1 cellular context compared by ENCODE assay signal in the genomic region with DNA sequence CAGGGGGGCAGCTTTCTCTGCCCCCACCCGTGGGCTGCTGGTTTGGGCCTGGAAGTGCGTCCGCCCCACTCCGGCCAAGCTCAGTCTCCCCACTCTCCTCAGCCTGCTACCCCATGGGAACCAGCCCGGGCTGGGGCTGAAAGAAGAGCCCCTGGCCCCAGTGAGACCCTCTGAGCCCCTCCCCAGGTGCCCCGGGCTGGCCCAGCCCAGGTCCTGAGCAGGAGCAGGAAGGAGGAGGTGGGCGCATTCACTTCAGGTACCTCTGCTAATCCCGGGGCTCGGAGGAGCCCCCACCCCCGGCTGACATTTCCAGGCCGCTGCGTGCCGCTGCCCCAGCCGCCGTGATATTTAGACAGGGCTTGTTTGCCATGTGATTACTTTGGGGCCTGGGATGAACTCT.
TF ChIP-seq lines count a peak whose summit lies in the region.

No MANE protein-coding gene starts in this region.

TF ChIP-seq in HCT116, 20 proteins besides CTCF, POLR2A, EP300 and RAD21 (continued from another document):
- TF ChIP-seq SRF (IDR thresholded peaks at IDR 0.05; ENCODE audit: low read depth) (no peak), SP1 (IDR thresholded peaks at IDR 0.05; ENCODE audit: low read depth) (no peak), ELF1 (IDR thresholded peaks at IDR 0.05; ENCODE audit: borderline replicate concordance, low read depth) (no peak), ZFX (IDR thresholded peaks at IDR 0.05) (no peak), SIN3A (IDR thresholded peaks at IDR 0.05; ENCODE audit: low read depth) (no peak)
- TF ChIP-seq, protein P1, sequence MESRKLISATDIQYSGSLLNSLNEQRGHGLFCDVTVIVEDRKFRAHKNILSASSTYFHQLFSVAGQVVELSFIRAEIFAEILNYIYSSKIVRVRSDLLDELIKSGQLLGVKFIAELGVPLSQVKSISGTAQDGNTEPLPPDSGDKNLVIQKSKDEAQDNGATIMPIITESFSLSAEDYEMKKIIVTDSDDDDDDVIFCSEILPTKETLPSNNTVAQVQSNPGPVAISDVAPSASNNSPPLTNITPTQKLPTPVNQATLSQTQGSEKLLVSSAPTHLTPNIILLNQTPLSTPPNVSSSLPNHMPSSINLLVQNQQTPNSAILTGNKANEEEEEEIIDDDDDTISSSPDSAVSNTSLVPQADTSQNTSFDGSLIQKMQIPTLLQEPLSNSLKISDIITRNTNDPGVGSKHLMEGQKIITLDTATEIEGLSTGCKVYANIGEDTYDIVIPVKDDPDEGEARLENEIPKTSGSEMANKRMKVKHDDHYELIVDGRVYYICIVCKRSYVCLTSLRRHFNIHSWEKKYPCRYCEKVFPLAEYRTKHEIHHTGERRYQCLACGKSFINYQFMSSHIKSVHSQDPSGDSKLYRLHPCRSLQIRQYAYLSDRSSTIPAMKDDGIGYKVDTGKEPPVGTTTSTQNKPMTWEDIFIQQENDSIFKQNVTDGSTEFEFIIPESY (IDR thresholded peaks at IDR 0.05; ENCODE audit: extremely low read depth, insufficient replicate concordance, low read length) = no peak
- TF ChIP-seq, protein P2, sequence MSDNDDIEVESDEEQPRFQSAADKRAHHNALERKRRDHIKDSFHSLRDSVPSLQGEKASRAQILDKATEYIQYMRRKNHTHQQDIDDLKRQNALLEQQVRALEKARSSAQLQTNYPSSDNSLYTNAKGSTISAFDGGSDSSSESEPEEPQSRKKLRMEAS (IDR thresholded peaks at IDR 0.05) = no peak
- TF ChIP-seq, protein P3, sequence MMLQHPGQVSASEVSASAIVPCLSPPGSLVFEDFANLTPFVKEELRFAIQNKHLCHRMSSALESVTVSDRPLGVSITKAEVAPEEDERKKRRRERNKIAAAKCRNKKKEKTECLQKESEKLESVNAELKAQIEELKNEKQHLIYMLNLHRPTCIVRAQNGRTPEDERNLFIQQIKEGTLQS (IDR thresholded peaks at IDR 0.05) = no peak
TF ChIP-seq in HCT116: peak in this region for 0.
